In the genomic region with DNA sequence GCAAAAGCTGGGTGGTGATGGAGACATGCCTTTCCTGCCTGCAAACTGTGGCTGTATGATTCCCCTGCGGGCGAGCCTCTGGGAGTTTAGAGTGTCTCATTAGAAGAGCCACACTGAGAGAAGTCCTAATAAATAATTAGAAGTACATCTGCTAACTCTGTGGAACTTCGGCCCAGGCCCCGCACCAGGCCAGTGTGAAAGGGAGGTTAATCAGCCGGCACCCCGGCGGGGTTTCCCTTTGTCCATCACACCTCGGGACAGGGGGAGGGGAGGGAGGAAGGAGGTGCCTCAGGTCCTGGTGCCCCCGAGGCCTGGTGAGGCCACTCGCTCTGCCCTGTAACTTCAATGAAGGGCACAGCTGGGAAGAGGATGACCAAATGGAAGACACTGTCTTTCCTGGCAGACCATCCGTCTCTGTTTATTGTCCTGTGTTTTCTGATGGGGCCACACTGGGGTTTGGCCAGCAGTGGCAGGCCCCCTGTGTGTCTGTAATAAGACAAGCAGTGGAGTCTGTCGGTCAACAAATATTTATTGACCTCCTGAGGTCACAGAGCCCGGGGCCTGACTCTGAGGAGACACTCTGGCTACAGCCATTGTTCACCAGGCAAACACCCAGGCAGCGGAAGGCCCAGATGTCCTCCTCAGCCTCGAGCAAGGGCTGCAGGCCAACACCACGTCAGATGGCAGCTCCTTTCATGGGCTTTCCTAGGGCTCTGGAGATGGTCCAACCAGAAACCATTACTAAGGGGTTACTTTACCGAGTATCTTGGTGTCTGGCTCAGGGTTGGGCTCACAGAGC, we compare ENCODE assay signal across 1 cellular context.
TF ChIP-seq lines count a peak whose summit lies in the region.

No MANE protein-coding gene starts in this region.

TF ChIP-seq in HepG2, 621 proteins besides CTCF, POLR2A, EP300 and RAD21 (continued from another document and continues in another):
- TF ChIP-seq PITX1 (CRISPR knock-in tag; IDR thresholded peaks at IDR 0.05) (peak; percentile 31; the same call in 1 of the 2 replicates), ZSCAN9 (CRISPR knock-in tag; IDR thresholded peaks at IDR 0.05; ENCODE audit: borderline replicate concordance) (no peak), KLF9 (CRISPR knock-in tag; IDR thresholded peaks at IDR 0.05; ENCODE audit: low read depth) (no peak), ARNT2 (CRISPR knock-in tag; IDR thresholded peaks at IDR 0.05; ENCODE audit: low read depth) (no peak), SMAD9 (CRISPR knock-in tag; IDR thresholded peaks at IDR 0.05) (0 out of 2 replicates have a peak, but pooled peaks have one; percentile 56), RELA (CRISPR knock-in tag; IDR thresholded peaks at IDR 0.05) (no peak), LCORL (IDR thresholded peaks at IDR 0.05) (no peak), LCORL (CRISPR knock-in tag; IDR thresholded peaks at IDR 0.05) (no peak), ZNF3 (CRISPR knock-in tag; IDR thresholded peaks at IDR 0.05) (no peak), JUNB (CRISPR knock-in tag; IDR thresholded peaks at IDR 0.05; ENCODE audit: borderline replicate concordance) (no peak), ZNF672 (CRISPR knock-in tag; IDR thresholded peaks at IDR 0.05) (no peak), STAT5B (CRISPR knock-in tag; IDR thresholded peaks at IDR 0.05) (no peak), ZNF124 (CRISPR knock-in tag; IDR thresholded peaks at IDR 0.05) (no peak), HES4 (CRISPR knock-in tag; IDR thresholded peaks at IDR 0.05; ENCODE audit: borderline replicate concordance) (0 out of 2 replicates have a peak, but pooled peaks have one; percentile 40), FOXP1 (IDR thresholded peaks at IDR 0.05) (no peak), FOXP1 (CRISPR knock-in tag; IDR thresholded peaks at IDR 0.05) (peak; percentile 96), FOXO1 (CRISPR knock-in tag; IDR thresholded peaks at IDR 0.05) (peak; percentile 81), TCF7L2 (IDR thresholded peaks at IDR 0.05; ENCODE audit: low read depth, low read length) (no peak), IRX3 (CRISPR knock-in tag; IDR thresholded peaks at IDR 0.05; ENCODE audit: borderline replicate concordance, low read depth) (no peak), GATAD1 (CRISPR knock-in tag; IDR thresholded peaks at IDR 0.05) (no peak; the same call in 1 of the 2 replicates), ZBTB42 (CRISPR knock-in tag; IDR thresholded peaks at IDR 0.05) (no peak), FOXJ3 (CRISPR knock-in tag; IDR thresholded peaks at IDR 0.05; ENCODE audit: borderline replicate concordance) (peak; percentile 90; the same call in 1 of the 2 replicates), ZNF616 (CRISPR knock-in tag; IDR thresholded peaks at IDR 0.05; ENCODE audit: low read depth) (no peak), ZNF558 (CRISPR knock-in tag; IDR thresholded peaks at IDR 0.05; ENCODE audit: borderline replicate concordance) (no peak), HNF4A (CRISPR knock-in tag; IDR thresholded peaks at IDR 0.05) (peak; percentile 46; the same call in 1 of the 2 replicates), CEBPG (CRISPR knock-in tag; IDR thresholded peaks at IDR 0.05) (no peak)
- TF ChIP-seq, protein P1, sequence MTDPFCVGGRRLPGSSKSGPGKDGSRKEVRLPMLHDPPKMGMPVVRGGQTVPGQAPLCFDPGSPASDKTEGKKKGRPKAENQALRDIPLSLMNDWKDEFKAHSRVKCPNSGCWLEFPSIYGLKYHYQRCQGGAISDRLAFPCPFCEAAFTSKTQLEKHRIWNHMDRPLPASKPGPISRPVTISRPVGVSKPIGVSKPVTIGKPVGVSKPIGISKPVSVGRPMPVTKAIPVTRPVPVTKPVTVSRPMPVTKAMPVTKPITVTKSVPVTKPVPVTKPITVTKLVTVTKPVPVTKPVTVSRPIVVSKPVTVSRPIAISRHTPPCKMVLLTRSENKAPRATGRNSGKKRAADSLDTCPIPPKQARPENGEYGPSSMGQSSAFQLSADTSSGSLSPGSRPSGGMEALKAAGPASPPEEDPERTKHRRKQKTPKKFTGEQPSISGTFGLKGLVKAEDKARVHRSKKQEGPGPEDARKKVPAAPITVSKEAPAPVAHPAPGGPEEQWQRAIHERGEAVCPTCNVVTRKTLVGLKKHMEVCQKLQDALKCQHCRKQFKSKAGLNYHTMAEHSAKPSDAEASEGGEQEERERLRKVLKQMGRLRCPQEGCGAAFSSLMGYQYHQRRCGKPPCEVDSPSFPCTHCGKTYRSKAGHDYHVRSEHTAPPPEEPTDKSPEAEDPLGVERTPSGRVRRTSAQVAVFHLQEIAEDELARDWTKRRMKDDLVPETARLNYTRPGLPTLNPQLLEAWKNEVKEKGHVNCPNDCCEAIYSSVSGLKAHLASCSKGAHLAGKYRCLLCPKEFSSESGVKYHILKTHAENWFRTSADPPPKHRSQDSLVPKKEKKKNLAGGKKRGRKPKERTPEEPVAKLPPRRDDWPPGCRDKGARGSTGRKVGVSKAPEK (CRISPR knock-in tag; IDR thresholded peaks at IDR 0.05; ENCODE audit: borderline replicate concordance): no peak
- TF ChIP-seq, protein P2, sequence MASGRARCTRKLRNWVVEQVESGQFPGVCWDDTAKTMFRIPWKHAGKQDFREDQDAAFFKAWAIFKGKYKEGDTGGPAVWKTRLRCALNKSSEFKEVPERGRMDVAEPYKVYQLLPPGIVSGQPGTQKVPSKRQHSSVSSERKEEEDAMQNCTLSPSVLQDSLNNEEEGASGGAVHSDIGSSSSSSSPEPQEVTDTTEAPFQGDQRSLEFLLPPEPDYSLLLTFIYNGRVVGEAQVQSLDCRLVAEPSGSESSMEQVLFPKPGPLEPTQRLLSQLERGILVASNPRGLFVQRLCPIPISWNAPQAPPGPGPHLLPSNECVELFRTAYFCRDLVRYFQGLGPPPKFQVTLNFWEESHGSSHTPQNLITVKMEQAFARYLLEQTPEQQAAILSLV (CRISPR knock-in tag; IDR thresholded peaks at IDR 0.05; ENCODE audit: borderline replicate concordance): 0 out of 2 replicates have a peak, but pooled peaks have one; percentile 48
- TF ChIP-seq, protein P3, sequence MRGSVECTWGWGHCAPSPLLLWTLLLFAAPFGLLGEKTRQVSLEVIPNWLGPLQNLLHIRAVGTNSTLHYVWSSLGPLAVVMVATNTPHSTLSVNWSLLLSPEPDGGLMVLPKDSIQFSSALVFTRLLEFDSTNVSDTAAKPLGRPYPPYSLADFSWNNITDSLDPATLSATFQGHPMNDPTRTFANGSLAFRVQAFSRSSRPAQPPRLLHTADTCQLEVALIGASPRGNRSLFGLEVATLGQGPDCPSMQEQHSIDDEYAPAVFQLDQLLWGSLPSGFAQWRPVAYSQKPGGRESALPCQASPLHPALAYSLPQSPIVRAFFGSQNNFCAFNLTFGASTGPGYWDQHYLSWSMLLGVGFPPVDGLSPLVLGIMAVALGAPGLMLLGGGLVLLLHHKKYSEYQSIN (CRISPR knock-in tag; IDR thresholded peaks at IDR 0.05; ENCODE audit: borderline replicate concordance): no peak
- TF ChIP-seq, protein P4, sequence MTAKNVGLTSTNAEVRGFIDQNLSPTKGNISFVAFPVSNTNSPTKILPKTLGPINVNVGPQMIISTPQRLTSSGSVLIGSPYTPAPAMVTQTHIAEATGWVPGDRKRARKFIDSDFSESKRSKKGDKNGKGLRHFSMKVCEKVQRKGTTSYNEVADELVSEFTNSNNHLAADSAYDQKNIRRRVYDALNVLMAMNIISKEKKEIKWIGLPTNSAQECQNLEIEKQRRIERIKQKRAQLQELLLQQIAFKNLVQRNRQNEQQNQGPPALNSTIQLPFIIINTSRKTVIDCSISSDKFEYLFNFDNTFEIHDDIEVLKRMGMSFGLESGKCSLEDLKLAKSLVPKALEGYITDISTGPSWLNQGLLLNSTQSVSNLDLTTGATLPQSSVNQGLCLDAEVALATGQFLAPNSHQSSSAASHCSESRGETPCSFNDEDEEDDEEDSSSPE (CRISPR knock-in tag; IDR thresholded peaks at IDR 0.05): no peak
- TF ChIP-seq, protein P5, sequence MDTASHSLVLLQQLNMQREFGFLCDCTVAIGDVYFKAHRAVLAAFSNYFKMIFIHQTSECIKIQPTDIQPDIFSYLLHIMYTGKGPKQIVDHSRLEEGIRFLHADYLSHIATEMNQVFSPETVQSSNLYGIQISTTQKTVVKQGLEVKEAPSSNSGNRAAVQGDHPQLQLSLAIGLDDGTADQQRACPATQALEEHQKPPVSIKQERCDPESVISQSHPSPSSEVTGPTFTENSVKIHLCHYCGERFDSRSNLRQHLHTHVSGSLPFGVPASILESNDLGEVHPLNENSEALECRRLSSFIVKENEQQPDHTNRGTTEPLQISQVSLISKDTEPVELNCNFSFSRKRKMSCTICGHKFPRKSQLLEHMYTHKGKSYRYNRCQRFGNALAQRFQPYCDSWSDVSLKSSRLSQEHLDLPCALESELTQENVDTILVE (CRISPR knock-in tag; IDR thresholded peaks at IDR 0.05): peak; percentile 50; the same call in 1 of the 2 replicates
- TF ChIP-seq, protein P6, sequence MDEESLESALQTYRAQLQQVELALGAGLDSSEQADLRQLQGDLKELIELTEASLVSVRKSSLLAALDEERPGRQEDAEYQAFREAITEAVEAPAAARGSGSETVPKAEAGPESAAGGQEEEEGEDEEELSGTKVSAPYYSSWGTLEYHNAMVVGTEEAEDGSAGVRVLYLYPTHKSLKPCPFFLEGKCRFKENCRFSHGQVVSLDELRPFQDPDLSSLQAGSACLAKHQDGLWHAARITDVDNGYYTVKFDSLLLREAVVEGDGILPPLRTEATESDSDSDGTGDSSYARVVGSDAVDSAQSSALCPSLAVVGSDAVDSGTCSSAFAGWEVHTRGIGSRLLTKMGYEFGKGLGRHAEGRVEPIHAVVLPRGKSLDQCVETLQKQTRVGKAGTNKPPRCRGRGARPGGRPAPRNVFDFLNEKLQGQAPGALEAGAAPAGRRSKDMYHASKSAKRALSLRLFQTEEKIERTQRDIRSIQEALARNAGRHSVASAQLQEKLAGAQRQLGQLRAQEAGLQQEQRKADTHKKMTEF (CRISPR knock-in tag; IDR thresholded peaks at IDR 0.05): peak; percentile 70; the same call in 1 of the 2 replicates
- TF ChIP-seq, protein P7, sequence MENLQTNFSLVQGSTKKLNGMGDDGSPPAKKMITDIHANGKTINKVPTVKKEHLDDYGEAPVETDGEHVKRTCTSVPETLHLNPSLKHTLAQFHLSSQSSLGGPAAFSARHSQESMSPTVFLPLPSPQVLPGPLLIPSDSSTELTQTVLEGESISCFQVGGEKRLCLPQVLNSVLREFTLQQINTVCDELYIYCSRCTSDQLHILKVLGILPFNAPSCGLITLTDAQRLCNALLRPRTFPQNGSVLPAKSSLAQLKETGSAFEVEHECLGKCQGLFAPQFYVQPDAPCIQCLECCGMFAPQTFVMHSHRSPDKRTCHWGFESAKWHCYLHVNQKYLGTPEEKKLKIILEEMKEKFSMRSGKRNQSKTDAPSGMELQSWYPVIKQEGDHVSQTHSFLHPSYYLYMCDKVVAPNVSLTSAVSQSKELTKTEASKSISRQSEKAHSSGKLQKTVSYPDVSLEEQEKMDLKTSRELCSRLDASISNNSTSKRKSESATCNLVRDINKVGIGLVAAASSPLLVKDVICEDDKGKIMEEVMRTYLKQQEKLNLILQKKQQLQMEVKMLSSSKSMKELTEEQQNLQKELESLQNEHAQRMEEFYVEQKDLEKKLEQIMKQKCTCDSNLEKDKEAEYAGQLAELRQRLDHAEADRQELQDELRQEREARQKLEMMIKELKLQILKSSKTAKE (CRISPR knock-in tag; IDR thresholded peaks at IDR 0.05; ENCODE audit: borderline replicate concordance): peak; percentile 66; the same call in 1 of the 2 replicates
- TF ChIP-seq, protein P8, sequence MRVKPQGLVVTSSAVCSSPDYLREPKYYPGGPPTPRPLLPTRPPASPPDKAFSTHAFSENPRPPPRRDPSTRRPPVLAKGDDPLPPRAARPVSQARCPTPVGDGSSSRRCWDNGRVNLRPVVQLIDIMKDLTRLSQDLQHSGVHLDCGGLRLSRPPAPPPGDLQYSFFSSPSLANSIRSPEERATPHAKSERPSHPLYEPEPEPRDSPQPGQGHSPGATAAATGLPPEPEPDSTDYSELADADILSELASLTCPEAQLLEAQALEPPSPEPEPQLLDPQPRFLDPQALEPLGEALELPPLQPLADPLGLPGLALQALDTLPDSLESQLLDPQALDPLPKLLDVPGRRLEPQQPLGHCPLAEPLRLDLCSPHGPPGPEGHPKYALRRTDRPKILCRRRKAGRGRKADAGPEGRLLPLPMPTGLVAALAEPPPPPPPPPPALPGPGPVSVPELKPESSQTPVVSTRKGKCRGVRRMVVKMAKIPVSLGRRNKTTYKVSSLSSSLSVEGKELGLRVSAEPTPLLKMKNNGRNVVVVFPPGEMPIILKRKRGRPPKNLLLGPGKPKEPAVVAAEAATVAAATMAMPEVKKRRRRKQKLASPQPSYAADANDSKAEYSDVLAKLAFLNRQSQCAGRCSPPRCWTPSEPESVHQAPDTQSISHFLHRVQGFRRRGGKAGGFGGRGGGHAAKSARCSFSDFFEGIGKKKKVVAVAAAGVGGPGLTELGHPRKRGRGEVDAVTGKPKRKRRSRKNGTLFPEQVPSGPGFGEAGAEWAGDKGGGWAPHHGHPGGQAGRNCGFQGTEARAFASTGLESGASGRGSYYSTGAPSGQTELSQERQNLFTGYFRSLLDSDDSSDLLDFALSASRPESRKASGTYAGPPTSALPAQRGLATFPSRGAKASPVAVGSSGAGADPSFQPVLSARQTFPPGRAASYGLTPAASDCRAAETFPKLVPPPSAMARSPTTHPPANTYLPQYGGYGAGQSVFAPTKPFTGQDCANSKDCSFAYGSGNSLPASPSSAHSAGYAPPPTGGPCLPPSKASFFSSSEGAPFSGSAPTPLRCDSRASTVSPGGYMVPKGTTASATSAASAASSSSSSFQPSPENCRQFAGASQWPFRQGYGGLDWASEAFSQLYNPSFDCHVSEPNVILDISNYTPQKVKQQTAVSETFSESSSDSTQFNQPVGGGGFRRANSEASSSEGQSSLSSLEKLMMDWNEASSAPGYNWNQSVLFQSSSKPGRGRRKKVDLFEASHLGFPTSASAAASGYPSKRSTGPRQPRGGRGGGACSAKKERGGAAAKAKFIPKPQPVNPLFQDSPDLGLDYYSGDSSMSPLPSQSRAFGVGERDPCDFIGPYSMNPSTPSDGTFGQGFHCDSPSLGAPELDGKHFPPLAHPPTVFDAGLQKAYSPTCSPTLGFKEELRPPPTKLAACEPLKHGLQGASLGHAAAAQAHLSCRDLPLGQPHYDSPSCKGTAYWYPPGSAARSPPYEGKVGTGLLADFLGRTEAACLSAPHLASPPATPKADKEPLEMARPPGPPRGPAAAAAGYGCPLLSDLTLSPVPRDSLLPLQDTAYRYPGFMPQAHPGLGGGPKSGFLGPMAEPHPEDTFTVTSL (CRISPR knock-in tag; IDR thresholded peaks at IDR 0.05; ENCODE audit: borderline replicate concordance): peak; percentile 54; the same call in 1 of the 2 replicates
- TF ChIP-seq, protein P9, sequence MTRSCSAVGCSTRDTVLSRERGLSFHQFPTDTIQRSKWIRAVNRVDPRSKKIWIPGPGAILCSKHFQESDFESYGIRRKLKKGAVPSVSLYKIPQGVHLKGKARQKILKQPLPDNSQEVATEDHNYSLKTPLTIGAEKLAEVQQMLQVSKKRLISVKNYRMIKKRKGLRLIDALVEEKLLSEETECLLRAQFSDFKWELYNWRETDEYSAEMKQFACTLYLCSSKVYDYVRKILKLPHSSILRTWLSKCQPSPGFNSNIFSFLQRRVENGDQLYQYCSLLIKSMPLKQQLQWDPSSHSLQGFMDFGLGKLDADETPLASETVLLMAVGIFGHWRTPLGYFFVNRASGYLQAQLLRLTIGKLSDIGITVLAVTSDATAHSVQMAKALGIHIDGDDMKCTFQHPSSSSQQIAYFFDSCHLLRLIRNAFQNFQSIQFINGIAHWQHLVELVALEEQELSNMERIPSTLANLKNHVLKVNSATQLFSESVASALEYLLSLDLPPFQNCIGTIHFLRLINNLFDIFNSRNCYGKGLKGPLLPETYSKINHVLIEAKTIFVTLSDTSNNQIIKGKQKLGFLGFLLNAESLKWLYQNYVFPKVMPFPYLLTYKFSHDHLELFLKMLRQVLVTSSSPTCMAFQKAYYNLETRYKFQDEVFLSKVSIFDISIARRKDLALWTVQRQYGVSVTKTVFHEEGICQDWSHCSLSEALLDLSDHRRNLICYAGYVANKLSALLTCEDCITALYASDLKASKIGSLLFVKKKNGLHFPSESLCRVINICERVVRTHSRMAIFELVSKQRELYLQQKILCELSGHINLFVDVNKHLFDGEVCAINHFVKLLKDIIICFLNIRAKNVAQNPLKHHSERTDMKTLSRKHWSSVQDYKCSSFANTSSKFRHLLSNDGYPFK (CRISPR knock-in tag; IDR thresholded peaks at IDR 0.05; ENCODE audit: borderline replicate concordance): peak; percentile 59; the same call in 1 of the 2 replicates
